ENCODE assay signal across 11 cellular contexts in genomic region chr17:61625564-61625963, GRCh38. TPM values are rescaled to one million over a fixed set of nuclear protein-coding genes. Genes with fewer than 3 reads are reported as not detected.
"Had no signal": no experiment of that assay in that cellular context is flagged by ENCODE, and none has a peak within 500 bp of the region (broad histone marks: within the 10 kb centered on the region; RNA-seq: fewer than 3 reads in every experiment).

No MANE protein-coding gene starts in this region.

- H3K9me3 ChIP-seq: HAP-1 had no signal

- H3K4me2 ChIP-seq: GM23338 had no signal

- DNase-seq: GM23248, GOT3, H7, H9, HCEC 1CT, HFFc6 had no signal

- FAIRE-seq: H1 had no signal

- H3K9ac ChIP-seq: GM23248 had no signal

- H3K36me3 ChIP-seq: HAP-1 had no signal

- H2AFZ ChIP-seq: GM23248, GM23338 had no signal

- H3K4me1 ChIP-seq: HAP-1 had no signal

- H3K27ac ChIP-seq: GM23248 had no signal

- H3K4me3 ChIP-seq: GM23248, GM23338, HAP-1 had no signal

- ATAC-seq: GM23338, HCT116 had no signal

RNA-seq across cellular contexts. Expression of gene NACA2, which starts 34.5 kb away (rescaled TPM):
- total RNA-seq: GM23248, GM23338, H1, H4, H7, H9, HFFc6 had no signal
- polyA plus RNA-seq: GM23248, H1 had no signal
